8 cellular contexts compared by ENCODE assay signal in the genomic region with DNA sequence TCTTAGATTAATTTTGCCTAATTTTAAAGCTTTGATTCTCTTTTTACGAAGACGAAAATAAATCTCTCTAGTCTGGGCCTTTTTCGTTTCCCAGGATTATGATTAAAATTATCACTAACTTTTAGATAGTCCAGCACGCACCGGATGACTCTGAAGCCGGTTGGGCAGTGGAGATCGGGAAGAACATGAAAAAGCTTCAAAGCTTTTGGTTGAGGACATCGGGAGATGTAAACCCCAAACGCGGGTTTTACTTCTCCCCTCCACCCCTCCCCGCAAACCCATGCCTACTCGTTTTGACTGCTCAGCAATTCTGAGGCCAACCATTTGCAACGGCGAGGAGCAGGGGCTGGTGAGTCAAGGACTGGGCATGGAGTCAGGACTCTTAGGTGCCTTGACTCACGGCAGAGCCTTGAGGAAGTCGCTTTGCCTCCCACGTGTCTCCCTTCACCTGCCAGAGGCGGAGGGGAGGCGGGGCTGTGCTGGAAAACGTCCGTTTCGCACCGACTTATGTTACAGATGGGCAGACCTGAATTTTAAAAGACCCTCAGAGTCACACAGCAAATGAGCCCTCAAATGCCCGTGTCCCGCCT. TPM values are rescaled to one million over a fixed set of nuclear protein-coding genes. Genes with fewer than 3 reads are reported as not detected.
DNase-seq lines count a peak whose midpoint lies in the region; ATAC-seq and TF ChIP-seq lines count a peak whose summit lies in the region.

No MANE protein-coding gene starts in this region.

- no peaks in the 10 kb centered on the region for H3K27me3 Mint-ChIP-seq in activated CD4-positive, alpha-beta T cell treated with anti-CD3 and anti-CD28 coated beads for 36 hours

- H3K79me2 ChIP-seq in ACC112 (ENCODE audit: control insufficient read depth, insufficient read depth, low read length, unreplicated experiment): peaks cover 38% of the 10 kb centered on the region

- H3K4me1 Mint-ChIP-seq in activated CD4-positive, alpha-beta T cell treated with anti-CD3 and anti-CD28 coated beads for 36 hours: peaks cover 44% of the 10 kb centered on the region

- peak; percentile 42 for DNase-seq in NCI-H2029 treated with DMSO at 0.1 percent for 48 hours (lab: John Stamatoyannopoulos, UW)
- peak; percentile 83 for DNase-seq in activated CD4-positive, alpha-beta T cell treated with anti-CD3 and anti-CD28 coated beads for 36 hours
- DNase-seq in coronary artery (ENCODE audit: low spot score): peak; percentile 87
- peak; percentile 86 for DNase-seq in left lung
- DNase-seq in stimulated activated CD4-positive, alpha-beta T cell treated with anti-CD3 and anti-CD28 coated beads, Interleukin-2, amount 100 ng/mL, for 48 hours: peak; percentile 45 to 58

- ATAC-seq in GM18909 (IDR thresholded peaks at IDR 0.05; ENCODE audit: poor library complexity, unreplicated experiment) (peak; percentile 16), left lung (peak; percentile 86), GM19467 (IDR thresholded peaks at IDR 0.05; ENCODE audit: unreplicated experiment) (no peak)
- ATAC-seq in activated CD4-positive, alpha-beta T cell treated with anti-CD3 and anti-CD28 coated beads for 36 hours: peak; percentile 63

- H3K4me3 ChIP-seq in ACC112 (ENCODE audit: low read depth, low read length): peak overlapping the region; percentile 94
- H3K4me3 ChIP-seq in coronary artery: peak overlapping the region; percentile 97
- H3K4me3 ChIP-seq in left lung: peak overlapping the region; percentile 55 to 77

- H3K27me3 ChIP-seq in ACC112 (ENCODE audit: insufficient read depth, low read length): no peaks in the 10 kb centered on the region
- peaks cover 0 to 37% of the 10 kb centered on the region in 2 donors for H3K27me3 ChIP-seq in left lung

- CTCF ChIA-PET in activated CD4-positive, alpha-beta T cell treated with anti-CD3 and anti-CD28 coated beads for 36 hours (lab: Charles Lee): interaction anchor here (0.6 to 1.2 kb wide), 3 partner anchors 10 to 115 kb away, joined by 3 to 5 read pairs (median 4); no protein-coding TSS in a partner anchor

- H3K4me1 ChIP-seq in ACC112 (ENCODE audit: control insufficient read depth, insufficient read depth, low read length, unreplicated experiment) (peaks cover 30% of the 10 kb centered on the region), left lung (peaks cover 0 to 34% of the 10 kb centered on the region in 2 donors)

- no peaks in the 10 kb centered on the region for H3K9me3 ChIP-seq in left lung

- H3K27ac Mint-ChIP-seq in activated CD4-positive, alpha-beta T cell treated with anti-CD3 and anti-CD28 coated beads for 36 hours: peak overlapping the region; percentile 87

- H2AFZ ChIP-seq in ACC112 (ENCODE audit: low read length, unreplicated experiment): peak overlapping the region; percentile 74

- H3K36me3 Mint-ChIP-seq in activated CD4-positive, alpha-beta T cell treated with anti-CD3 and anti-CD28 coated beads for 36 hours (ENCODE audit: low read depth): peaks cover 2% of the 10 kb centered on the region

- H3K9me3 Mint-ChIP-seq in activated CD4-positive, alpha-beta T cell treated with anti-CD3 and anti-CD28 coated beads for 36 hours (ENCODE audit: low read depth): no peaks in the 10 kb centered on the region

- intact Hi-C loops in activated CD4-positive, alpha-beta T cell treated with anti-CD3 and anti-CD28 coated beads for 36 hours (cut with DNase I, micrococcal nuclease): loop anchor here in 1 of 2 experiments (1.0 to 5.0 kb wide), 7 partner anchors 58 to 1914 kb away; a partner anchor contains a TSS
- intact Hi-C loops in left lung (cut with DNase I): no loop called here

- H3K27ac ChIP-seq in ACC112 (ENCODE audit: low read depth, low read length) (peak overlapping the region; percentile 99), coronary artery (peak overlapping the region; percentile 80 to 96), left lung (peak overlapping the region; percentile 82 to 89)

- H3K36me3 ChIP-seq in ACC112 (ENCODE audit: insufficient read depth, low read length) (no peaks in the 10 kb centered on the region), left lung (no peaks in the 10 kb centered on the region)

- TF ChIP-seq CTCF in coronary artery (IDR thresholded peaks at IDR 0.05) (no peak), left lung (IDR thresholded peaks at IDR 0.05) (no peak)

- POLR2A ChIA-PET in activated CD4-positive, alpha-beta T cell treated with anti-CD3 and anti-CD28 coated beads for 36 hours (lab: Charles Lee): no interaction called here

- H3K4me3 Mint-ChIP-seq in activated CD4-positive, alpha-beta T cell treated with anti-CD3 and anti-CD28 coated beads for 36 hours: peak overlapping the region; percentile 83

RNA-seq across cellular contexts. Expression of a gene that starts 1.0 kb away (rescaled TPM):
- total RNA-seq in activated CD4-positive, alpha-beta T cell treated with anti-CD3 and anti-CD28 coated beads for 36 hours: 10 to 100 TPM; 11.9 to 13.1 TPM
- total RNA-seq in left lung: 10 to 100 TPM; 11.6 to 14.9 TPM
